ENCODE assay signal across 1 cellular context in the genomic region with DNA sequence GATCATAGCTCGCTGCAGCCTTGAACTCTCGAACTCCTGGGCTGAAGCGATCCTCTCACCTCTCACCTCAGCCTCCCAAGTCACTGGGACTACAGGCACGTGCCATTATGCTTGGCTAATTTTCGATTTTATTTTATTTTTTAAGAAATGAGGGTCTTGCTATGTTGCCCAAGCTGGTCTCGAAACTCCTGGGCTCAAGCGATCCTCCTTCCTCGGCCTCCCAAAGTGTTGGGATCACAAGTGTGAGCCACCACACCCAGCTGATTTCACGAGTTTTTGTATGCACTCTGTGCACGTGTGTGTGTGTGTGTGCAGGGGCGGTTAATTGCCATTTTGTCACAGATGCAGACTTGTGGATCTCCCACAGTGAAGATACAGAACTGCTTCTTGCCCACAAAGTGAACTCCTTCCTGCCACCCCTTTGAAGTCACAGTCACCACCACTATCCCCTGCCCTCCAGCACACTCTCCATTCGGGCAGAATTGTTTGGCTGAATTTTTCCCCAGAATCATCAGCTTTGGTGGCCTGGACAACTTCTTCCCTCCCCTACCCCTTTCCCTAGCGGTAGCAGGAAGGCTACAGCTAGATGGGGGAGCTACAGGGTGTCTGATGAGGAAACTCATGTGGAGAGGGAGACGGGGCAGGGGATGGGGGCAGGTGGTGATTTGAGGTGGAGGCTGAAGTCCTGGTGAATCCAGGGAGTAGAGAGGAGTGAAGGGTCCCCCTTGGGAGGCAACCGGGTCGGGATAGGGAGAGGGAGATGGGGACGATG.
TF ChIP-seq lines count a peak whose summit lies in the region.

No MANE protein-coding gene starts in this region.

TF ChIP-seq in WTC11, 78 proteins besides CTCF, POLR2A, EP300 and RAD21 (continued from another document):
- TF ChIP-seq, protein P1, sequence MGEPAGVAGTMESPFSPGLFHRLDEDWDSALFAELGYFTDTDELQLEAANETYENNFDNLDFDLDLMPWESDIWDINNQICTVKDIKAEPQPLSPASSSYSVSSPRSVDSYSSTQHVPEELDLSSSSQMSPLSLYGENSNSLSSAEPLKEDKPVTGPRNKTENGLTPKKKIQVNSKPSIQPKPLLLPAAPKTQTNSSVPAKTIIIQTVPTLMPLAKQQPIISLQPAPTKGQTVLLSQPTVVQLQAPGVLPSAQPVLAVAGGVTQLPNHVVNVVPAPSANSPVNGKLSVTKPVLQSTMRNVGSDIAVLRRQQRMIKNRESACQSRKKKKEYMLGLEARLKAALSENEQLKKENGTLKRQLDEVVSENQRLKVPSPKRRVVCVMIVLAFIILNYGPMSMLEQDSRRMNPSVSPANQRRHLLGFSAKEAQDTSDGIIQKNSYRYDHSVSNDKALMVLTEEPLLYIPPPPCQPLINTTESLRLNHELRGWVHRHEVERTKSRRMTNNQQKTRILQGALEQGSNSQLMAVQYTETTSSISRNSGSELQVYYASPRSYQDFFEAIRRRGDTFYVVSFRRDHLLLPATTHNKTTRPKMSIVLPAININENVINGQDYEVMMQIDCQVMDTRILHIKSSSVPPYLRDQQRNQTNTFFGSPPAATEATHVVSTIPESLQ (CRISPR knock-in tag; IDR thresholded peaks at IDR 0.05): no peak
